Comparison of ENCODE assay signal across 15 cellular contexts in genomic region chrX:51891245-51891644, GRCh38. TPM values are rescaled to one million over a fixed set of nuclear protein-coding genes. Genes with fewer than 3 reads are reported as not detected.
DNase-seq lines count a peak whose midpoint lies in the region; ATAC-seq and TF ChIP-seq lines count a peak whose summit lies in the region.
"Had no signal": no experiment of that assay in that cellular context is flagged by ENCODE, and none has a peak within 500 bp of the region (broad histone marks: within the 10 kb centered on the region; RNA-seq: fewer than 3 reads in every experiment).

No MANE protein-coding gene starts in this region.

- H3K27ac ChIP-seq in CD4-positive, alpha-beta T cell (ENCODE audit: low read depth, low read length), result no peak overlapping the region
- no peak overlapping the region for H3K27ac ChIP-seq in IMR-90 (ENCODE audit: insufficient read depth, low read length)
- H3K27ac ChIP-seq: brain microvascular endothelial cell, VCaP had no signal

- H3K4me2 ChIP-seq in IMR-90 (ENCODE audit: low read depth, low read length), result no peak overlapping the region

- H2BK20ac ChIP-seq in IMR-90 (ENCODE audit: low read depth, low read length), result no peak overlapping the region

- H3K4me1 ChIP-seq in IMR-90 (ENCODE audit: control insufficient read depth, insufficient read depth, low read length), result peaks cover 9% of the 10 kb centered on the region

- no peak overlapping the region for H3K4ac ChIP-seq in IMR-90 (ENCODE audit: low read depth, low read length)

- no peak overlapping the region for H2AK5ac ChIP-seq in IMR-90 (ENCODE audit: low read depth, low read length)

- peaks cover 4% of the 10 kb centered on the region; the same call in 1 of the 2 replicates for H3K9me1 ChIP-seq in IMR-90 (ENCODE audit: insufficient read depth, low read length)

- H3K18ac ChIP-seq in IMR-90 (ENCODE audit: low read depth, low read length), result no peak overlapping the region

- no peaks in the 10 kb centered on the region for H3K27me3 Mint-ChIP-seq in CD4-positive, alpha-beta T cell
- H3K27me3 Mint-ChIP-seq in chondrocyte (ENCODE audit: low read depth) (no peaks in the 10 kb centered on the region), neural crest cell (ENCODE audit: low read depth) (peaks cover 3% of the 10 kb centered on the region)
- H3K27me3 Mint-ChIP-seq: stimulated activated naive CD8-positive, alpha-beta T cell treated with anti-CD3 and anti-CD28 coated beads, Interleukin-15, amount 100 ng/mL, for 72 hours had no signal

- in situ Hi-C loops in IMR-90 (cut with MboI; ENCODE audit: low sequenced_read_pairs), result no loop called here

- intact Hi-C loops in CD4-positive, alpha-beta T cell (cut with DNase I, micrococcal nuclease), result loop anchor here in 1 of 2 experiments (5.0 kb wide), 1 partner anchor 371 kb away; no protein-coding TSS in a partner anchor
- intact Hi-C loops in IMR-90 (cut with micrococcal nuclease), result loop anchor here (5.0 to 10.0 kb wide), 2 partner anchors 249 to 276 kb away; partner anchors contain the start of gene CENPVL3

- H3K4me1 Mint-ChIP-seq in CD4-positive, alpha-beta T cell (ENCODE audit: low read depth), result peaks cover 28% of the 10 kb centered on the region
- H3K4me1 Mint-ChIP-seq in chondrocyte (ENCODE audit: low read depth) (peaks cover 31% of the 10 kb centered on the region), neural crest cell (peaks cover 32% of the 10 kb centered on the region)

- peaks cover 0 to 15% of the 10 kb centered on the region in 2 experiments; a peak in 3 of 4 replicates for H3K79me1 ChIP-seq in IMR-90 (ENCODE audit: low read depth in 1 of 2, low read length in 2 of 2)

- dilution Hi-C loops in IMR-90 (cut with HindIII; ENCODE audit: low sequenced_read_pairs, unreplicated experiment), result no loop called here

- H3K9me3 ChIP-seq in CD4-positive, alpha-beta T cell (ENCODE audit: control insufficient read depth, low read length), result no peaks in the 10 kb centered on the region
- H3K9me3 ChIP-seq in IMR-90 (ENCODE audit: control insufficient read depth, insufficient read depth, low read length), result no peaks in the 10 kb centered on the region
- H3K9me3 ChIP-seq: sigmoid colon had no signal

- H2AFZ ChIP-seq in IMR-90 (replicated peaks; ENCODE audit: low read length, poor library complexity), result no peak overlapping the region

- POLR2A ChIA-PET in CD4-positive, alpha-beta T cell (lab: Charles Lee), result no interaction called here
- POLR2A ChIA-PET in IMR-90 (lab: Charles Lee; ENCODE audit: unreplicated experiment), result no interaction called here

- no peak overlapping the region for H2AK9ac ChIP-seq in IMR-90 (replicated peaks; ENCODE audit: low read depth, low read length, poor library complexity)

- no peak overlapping the region for H3K23ac ChIP-seq in IMR-90 (ENCODE audit: low read depth, low read length)

- H3K4me3 ChIP-seq in IMR-90 (ENCODE audit: insufficient read depth, low read depth, low read length), result no peak overlapping the region
- H3K4me3 ChIP-seq: sigmoid colon had no signal

- H4K8ac ChIP-seq in IMR-90 (ENCODE audit: low read depth in 2 of 2, low read length in 2 of 2), result no peak overlapping the region

- BruUV-seq in IMR-90 (replicated peaks; lab: Mats Ljungman, UMichigan), result no TSS peak

- H3K9me3 Mint-ChIP-seq in CD4-positive, alpha-beta T cell, result no peaks in the 10 kb centered on the region
- H3K9me3 Mint-ChIP-seq in chondrocyte (ENCODE audit: low read depth), result no peaks in the 10 kb centered on the region
- H3K9me3 Mint-ChIP-seq in neural crest cell, result no peaks in the 10 kb centered on the region
- H3K9me3 Mint-ChIP-seq: stimulated activated naive CD8-positive, alpha-beta T cell treated with anti-CD3 and anti-CD28 coated beads, Interleukin-15, amount 100 ng/mL, for 72 hours had no signal

- WGBS in IMR-90 (ENCODE audit: extremely low coverage in 2 of 2, insufficient read length in 1 of 2), 2 experiments, result no CpG with 5 or more reads among the region's 1 CpG

- no peak for TF ChIP-seq RAD21 in IMR-90 (IDR thresholded peaks at IDR 0.05; ENCODE audit: low read length)

- no peak overlapping the region for H3K9ac ChIP-seq in IMR-90 (ENCODE audit: low read depth, low read length)

- H2BK5ac ChIP-seq in IMR-90 (ENCODE audit: low read depth, low read length, poor library complexity, severe bottlenecking), result peak overlapping the region; percentile 32

- H3K27me3 ChIP-seq in CD4-positive, alpha-beta T cell (ENCODE audit: control insufficient read depth, insufficient read depth, low read length), result no peaks in the 10 kb centered on the region
- H3K27me3 ChIP-seq in IMR-90 (ENCODE audit: control insufficient read depth, insufficient read depth, low read length), result no peaks in the 10 kb centered on the region
- H3K27me3 ChIP-seq: brain microvascular endothelial cell, sigmoid colon had no signal

- peaks cover 18% of the 10 kb centered on the region for H4K20me1 ChIP-seq in IMR-90 (ENCODE audit: insufficient read depth, low read length)

- H4K5ac ChIP-seq in IMR-90 (ENCODE audit: low read depth, low read length), result no peak overlapping the region

- H2BK15ac ChIP-seq in IMR-90 (ENCODE audit: low read depth, low read length), result no peak overlapping the region

- no peak overlapping the region for H2BK120ac ChIP-seq in IMR-90 (ENCODE audit: low read depth, low read length)

- CTCF ChIA-PET in CD4-positive, alpha-beta T cell (lab: Charles Lee), result no interaction called here
- CTCF ChIA-PET in IMR-90 (lab: Yijun Ruan, JAX), result no interaction called here

- no peak for ATAC-seq in CD4-positive, alpha-beta T cell (ENCODE audit: poor library complexity)
- no peak for ATAC-seq in IMR-90 (ENCODE audit: low read depth)
- ATAC-seq in HG02840 (IDR thresholded peaks at IDR 0.05; ENCODE audit: low FRiP score, unreplicated experiment), result no peak
- ATAC-seq: stimulated activated naive CD8-positive, alpha-beta T cell treated with anti-CD3 and anti-CD28 coated beads, Interleukin-15, amount 100 ng/mL, for 72 hours had no signal

- peak overlapping the region; percentile 30 for H3K4me3 Mint-ChIP-seq in CD4-positive, alpha-beta T cell
- H3K4me3 Mint-ChIP-seq in chondrocyte (ENCODE audit: unreplicated experiment), result no peak overlapping the region
- peak overlapping the region; percentile 82 for H3K4me3 Mint-ChIP-seq in neural crest cell
- H3K4me3 Mint-ChIP-seq: stimulated activated naive CD8-positive, alpha-beta T cell treated with anti-CD3 and anti-CD28 coated beads, Interleukin-15, amount 100 ng/mL, for 72 hours had no signal

- no peak for TF ChIP-seq CTCF in CD4-positive, alpha-beta T cell (IDR thresholded peaks at IDR 0.05)
- TF ChIP-seq CTCF in IMR-90 (conservative IDR thresholded peaks at IDR 0.05; ENCODE audit: low read depth, low read length) (no peak), chondrocyte (IDR thresholded peaks at IDR 0.05) (no peak), neural crest cell (conservative IDR thresholded peaks at IDR 0.05) (no peak)

- no peak for TF ChIP-seq POLR2A in IMR-90 (IDR thresholded peaks at IDR 0.05; ENCODE audit: low read depth, low read length)

- DNase-seq in CD4-positive, alpha-beta T cell, result no peak
- DNase-seq in IMR-90 (no peak), chondrocyte (ENCODE audit: low spot score) (no peak), neural crest cell (ENCODE audit: low read depth, low spot score) (no peak), NCI-H2029 treated with DMSO at 0.1 percent for 48 hours (lab: John Stamatoyannopoulos, UW) (no peak)
- DNase-seq in activated CD8-positive, alpha-beta memory T cell treated with anti-CD3 and anti-CD28 coated beads for 24 hours, result no peak
- DNase-seq: activated T-cell treated with anti-CD3 and anti-CD28 coated beads, Interleukin-2, amount 50 U/mL, for 1 hour; COR-L47; H7; SHP77 treated with DMSO at 0.1 percent for 48 hours; stimulated activated naive CD8-positive, alpha-beta T cell treated with anti-CD3 and anti-CD28 coated beads, Interleukin-15, amount 100 ng/mL, for 72 hours had no signal

- H4K91ac ChIP-seq in IMR-90 (ENCODE audit: insufficient read depth, low read depth, low read length), result no peak overlapping the region

- no peak overlapping the region for H3K56ac ChIP-seq in IMR-90 (ENCODE audit: extremely low read depth, insufficient read depth, low read length)

- peak overlapping the region; percentile 78 for H3K27ac Mint-ChIP-seq in CD4-positive, alpha-beta T cell
- peak overlapping the region; percentile 83 for H3K27ac Mint-ChIP-seq in chondrocyte (ENCODE audit: unreplicated experiment)
- no peak overlapping the region for H3K27ac Mint-ChIP-seq in neural crest cell (ENCODE audit: unreplicated experiment)
- H3K27ac Mint-ChIP-seq: stimulated activated naive CD8-positive, alpha-beta T cell treated with anti-CD3 and anti-CD28 coated beads, Interleukin-15, amount 100 ng/mL, for 72 hours had no signal

- H3K36me3 Mint-ChIP-seq in CD4-positive, alpha-beta T cell (ENCODE audit: low read depth), result no peaks in the 10 kb centered on the region
- H3K36me3 Mint-ChIP-seq in chondrocyte (ENCODE audit: low read depth), result peaks cover 8% of the 10 kb centered on the region
- H3K36me3 Mint-ChIP-seq in neural crest cell (ENCODE audit: low read depth), result peaks cover 10% of the 10 kb centered on the region

- no peak overlapping the region for H3K14ac ChIP-seq in IMR-90 (replicated peaks; ENCODE audit: low read depth, low read length)

- H3K36me3 ChIP-seq in IMR-90 (ENCODE audit: control insufficient read depth, insufficient read depth, low read length), result peaks cover 8% of the 10 kb centered on the region

TF ChIP-seq in IMR-90, 13 proteins besides CTCF, POLR2A, EP300 and RAD21:
- TF ChIP-seq RCOR1 (IDR thresholded peaks at IDR 0.05; ENCODE audit: insufficient replicate concordance, low read length) (no peak), MAFK (IDR thresholded peaks at IDR 0.05; ENCODE audit: low read depth, low read length) (peak; percentile 80)

RNA-seq across cellular contexts. Expression of gene MAGED1, which starts 2.2 kb away (rescaled TPM):
- 10 to 100 TPM; 20.3 to 23.7 TPM for total RNA-seq in CD4-positive, alpha-beta T cell
- total RNA-seq in IMR-90 (2012; rRNA removed) (415 and 484 TPM in 2 replicates), chondrocyte (470 to 669 TPM (median 477 TPM) in 3 replicates), neural crest cell (237 and 246 TPM in 2 replicates)
- polyA plus RNA-seq in IMR-90 (2012; rRNA removed), result 502 and 552 TPM in 2 replicates
- polyA plus RNA-seq in IMR-90 (2012; cell fraction: cytosol; rRNA removed), result 394 and 612 TPM in 2 replicates
- polyA plus RNA-seq in IMR-90 (2012; cell fraction: nucleus; rRNA removed; ENCODE audit: low replicate concordance), result 314 and 443 TPM in 2 replicates
